Comparison of ENCODE assay signal across 16 cellular contexts in genomic region chr1:41927118-41927517, GRCh38. TPM values are rescaled to one million over a fixed set of nuclear protein-coding genes. Genes with fewer than 3 reads are reported as not detected.
DNase-seq lines count a peak whose midpoint lies in the region; ATAC-seq and TF ChIP-seq lines count a peak whose summit lies in the region.
"Had no signal": no experiment of that assay in that cellular context is flagged by ENCODE, and none has a peak within 500 bp of the region (broad histone marks: within the 10 kb centered on the region; RNA-seq: fewer than 3 reads in every experiment).

No MANE protein-coding gene starts in this region.

- no peak for TF ChIP-seq CTCF in stomach (IDR thresholded peaks at IDR 0.05)

- DNase-seq in NCI-H2196 (lab: John Stamatoyannopoulos, UW; ENCODE audit: unreplicated experiment) (peak; percentile 34), NCI-H2196 treated with DMSO at 0.1 percent for 48 hours (lab: John Stamatoyannopoulos, UW; ENCODE audit: unreplicated experiment) (no peak), NCI-H69 (lab: John Stamatoyannopoulos, UW) (peak; percentile 92), SHP77 treated with DMSO at 0.1 percent for 48 hours (lab: John Stamatoyannopoulos, UW) (peak; percentile 59), stomach (peak; percentile 34), SKM-1 treated with dmso at 0.1 percent for 144 hours (lab: John Stamatoyannopoulos, UW; ENCODE audit: unreplicated experiment) (no peak)
- DNase-seq: C1 segment of cervical spinal cord, DMS153, Kasumi-1, MM.1S, NCI-H1105 treated with DMSO at 0.1 percent for 48 hours, NCI-H2029, NCI-H524 had no signal

- TF ChIP-seq POLR2A in stomach (IDR thresholded peaks at IDR 0.05) = no peak

- TF ChIP-seq EP300 in stomach (IDR thresholded peaks at IDR 0.05) = no peak

- peaks cover 0 to 7% (median 0%) of the 10 kb centered on the region in 4 donors for H3K4me1 ChIP-seq in stomach
- H3K4me1 ChIP-seq: HAP-1 had no signal

- H3K4me3 ChIP-seq in stomach = no peak overlapping the region
- H3K4me3 ChIP-seq: HAP-1 had no signal

- no peak for ATAC-seq in GM18861 (IDR thresholded peaks at IDR 0.05; ENCODE audit: unreplicated experiment)
- no peak for ATAC-seq in GM19035 (IDR thresholded peaks at IDR 0.05; ENCODE audit: unreplicated experiment)

- intact Hi-C loops in stomach (cut with DNase I; ENCODE audit: low total_unique reads) = no loop called here

- H3K9me3 ChIP-seq in stomach = peaks cover 0 to 3% (median 0%) of the 10 kb centered on the region in 4 donors
- H3K9me3 ChIP-seq: HAP-1 had no signal

- H3K27me3 ChIP-seq in stomach = no peaks in the 10 kb centered on the region

- H3K36me3 ChIP-seq in stomach = no peaks in the 10 kb centered on the region
- H3K36me3 ChIP-seq: HAP-1 had no signal

- no peak overlapping the region for H3K27ac ChIP-seq in stomach

RNA-seq across cellular contexts. Expression of gene HIVEP3, which starts 8.4 kb away (rescaled TPM):
- total RNA-seq in stomach = 10 to 100 TPM in 1 of 5 donors, 1 to 10 TPM in 4; 1.8 to 65.3 (median 4.9) TPM
- polyA plus RNA-seq in stomach = 1 to 10 TPM; 2.9 to 4.6 (median 3.1) TPM

Comparison
In these comparisons a context has a peak if more than half of its experiments do, and no peak if none do; other contexts are left out.
1. DNase-seq: peak in NCI-H2196 (single experiment), NCI-H69 (single experiment), SHP77 treated with DMSO at 0.1 percent for 48 hours (single experiment) and stomach (single experiment); none in NCI-H2196 treated with DMSO at 0.1 percent for 48 hours (single experiment) and SKM-1 treated with dmso at 0.1 percent for 144 hours (single experiment).